ENCODE assay signal across 10 cellular contexts in genomic region chr10:44973323-44974081, GRCh38. TPM values are rescaled to one million over a fixed set of nuclear protein-coding genes. Genes with fewer than 3 reads are reported as not detected.
DNase-seq lines count a peak whose midpoint lies in the region; ATAC-seq lines count a peak whose summit lies in the region.
"Had no signal": no experiment of that assay in that cellular context is flagged by ENCODE, and none has a peak within 500 bp of the region (broad histone marks: within the 10 kb centered on the region; RNA-seq: fewer than 3 reads in every experiment).

No MANE protein-coding gene starts in this region.

- H3K4me1 ChIP-seq in iPS-20b (ENCODE audit: insufficient read depth, low read length) (peaks cover 23% of the 10 kb centered on the region; the same call in 1 of the 2 replicates), stomach smooth muscle (ENCODE audit: control insufficient read depth, insufficient read depth, low read length) (peaks cover 50% of the 10 kb centered on the region)

- ATAC-seq in GM21528 (IDR thresholded peaks at IDR 0.05; ENCODE audit: low FRiP score, unreplicated experiment) (peak; percentile 29), GM19452 (IDR thresholded peaks at IDR 0.05; ENCODE audit: unreplicated experiment) (no peak), GM19455 (IDR thresholded peaks at IDR 0.05; ENCODE audit: unreplicated experiment) (no peak)

- DNase-seq in NCI-H345 (lab: John Stamatoyannopoulos, UW) (peak; percentile 56), NCI-H1048 (lab: John Stamatoyannopoulos, UW) (no peak), H4 (ENCODE audit: low spot score) (no peak)
- DNase-seq: activated T-cell treated with anti-CD3 and anti-CD28 coated beads for 4 hours, NCI-H2029 had no signal

- H3K9ac ChIP-seq in iPS-20b (ENCODE audit: low read depth, low read length): no peak overlapping the region
- H3K9ac ChIP-seq in stomach smooth muscle (ENCODE audit: low read length in 2 of 2): peak overlapping the region in 1 of 2 donors; percentile 81

- no peaks in the 10 kb centered on the region for H3K36me3 ChIP-seq in iPS-20b (ENCODE audit: insufficient read depth, low read depth, low read length)
- peaks cover 15 to 21% of the 10 kb centered on the region in 2 donors for H3K36me3 ChIP-seq in stomach smooth muscle (ENCODE audit: control insufficient read depth in 2 of 2, insufficient read depth in 2 of 2, low read length in 2 of 2)

- H3K27me3 ChIP-seq in iPS-20b (ENCODE audit: insufficient read depth, low read length) (no peaks in the 10 kb centered on the region; the same call in 1 of the 2 replicates), stomach smooth muscle (ENCODE audit: control insufficient read depth in 1 of 2, insufficient read depth in 2 of 2, low read length in 2 of 2) (no peaks in the 10 kb centered on the region)

- H3K4me3 ChIP-seq in iPS-20b (ENCODE audit: low read length) (peak overlapping the region; percentile 71; the same call in 1 of the 2 replicates), stomach smooth muscle (ENCODE audit: low read length in 2 of 2) (peak overlapping the region in 1 of 2 donors; percentile 79)

- H3K9me3 ChIP-seq in iPS-20b (ENCODE audit: insufficient read depth, low read depth, low read length) (no peaks in the 10 kb centered on the region), stomach smooth muscle (ENCODE audit: control insufficient read depth in 2 of 2, low read length in 2 of 2) (no peaks in the 10 kb centered on the region)

- H3K27ac ChIP-seq in iPS-20b (ENCODE audit: low read length): no peak overlapping the region
- H3K27ac ChIP-seq in stomach smooth muscle (ENCODE audit: low read length): peak overlapping the region; percentile 90

RNA-seq across cellular contexts. Expression of gene DEPP1, which starts 5.1 kb away (rescaled TPM):
- 31.7 and 44.2 TPM in 2 replicates for total RNA-seq in H4 (2014; rRNA removed; shearing (Covaris generic))

RNA-seq across cellular contexts. Expression of gene RASSF4, which starts 13.9 kb away (rescaled TPM):
- total RNA-seq in H4 (2014; rRNA removed; shearing (Covaris generic)): 7.6 and 7.8 TPM in 2 replicates

RNA-seq across cellular contexts. Expression of gene ZNF22, which starts 27.2 kb away (rescaled TPM):
- total RNA-seq in H4 (2014; rRNA removed; shearing (Covaris generic)): 18.0 and 18.4 TPM in 2 replicates
